ENCODE assay signal across 1 cellular context in the genomic region with DNA sequence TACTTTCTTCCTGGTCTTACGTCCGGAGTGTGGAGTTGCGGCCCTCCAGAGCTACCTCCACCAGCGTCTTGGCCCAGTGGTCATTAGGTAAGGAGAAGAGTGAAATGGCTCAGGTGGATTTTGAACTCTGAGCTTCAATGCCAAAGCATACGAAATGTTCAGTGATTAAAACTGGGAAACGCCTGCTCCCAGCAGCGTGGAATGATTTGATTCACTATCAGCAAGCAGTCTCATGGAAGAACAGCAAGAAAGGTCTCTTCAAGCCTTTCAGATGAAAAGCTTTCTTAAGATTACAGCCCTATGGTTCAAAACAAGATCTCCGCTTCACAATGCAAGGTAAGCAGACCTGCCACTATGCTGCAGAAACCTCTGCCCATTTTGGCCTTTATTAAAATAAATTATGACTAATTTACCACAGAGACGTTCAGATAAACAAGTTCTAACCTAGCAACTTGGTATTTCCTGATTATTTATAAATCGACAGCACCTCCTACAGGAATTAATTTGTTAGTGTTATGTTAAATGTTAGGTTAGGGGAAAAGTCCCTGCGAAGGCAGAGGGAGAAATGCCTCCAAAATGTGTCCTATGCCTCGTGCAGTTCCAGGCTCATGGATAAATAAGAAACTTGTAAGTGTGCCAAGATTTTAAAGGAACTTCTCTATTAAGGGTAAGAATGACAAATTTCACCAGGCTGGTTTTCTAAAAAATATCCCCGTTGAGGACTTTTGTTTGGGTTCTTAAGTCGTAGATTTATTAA.
A peak's percentile ranks its signal among the peaks of the same experiment; 100 is the strongest.
TF ChIP-seq lines count a peak whose summit lies in the region.

No MANE protein-coding gene starts in this region.

TF ChIP-seq in IMR-90, 13 proteins besides CTCF, POLR2A, EP300 and RAD21:
- TF ChIP-seq SMC3 (IDR thresholded peaks at IDR 0.05; ENCODE audit: low read depth, low read length) (peak; percentile 49), NFE2L2 (IDR thresholded peaks at IDR 0.05; ENCODE audit: low read depth, low read length) (no peak)
